8 cellular contexts compared by ENCODE assay signal in genomic region chr1:36609241-36610027, GRCh38.
DNase-seq lines count a peak whose midpoint lies in the region; ATAC-seq lines count a peak whose summit lies in the region.

No MANE protein-coding gene starts in this region.

- 42% methylated on average over 6 of the region's 6 CpGs for WGBS in right cardiac atrium
- WGBS in aorta, 2 donors = 42 to 44% methylated on average over 6 of the region's 6 CpGs

- H3K27ac ChIP-seq in right cardiac atrium (ENCODE audit: low read length) = no peak overlapping the region
- H3K27ac ChIP-seq in aorta (ENCODE audit: low read depth in 1 of 2, low read length in 2 of 2) = no peak overlapping the region

- H3K9me3 ChIP-seq in right cardiac atrium (ENCODE audit: control insufficient read depth, low read length) = no peaks in the 10 kb centered on the region
- H3K9me3 ChIP-seq in aorta (ENCODE audit: control insufficient read depth, low read length) = no peaks in the 10 kb centered on the region

- H3K27me3 Mint-ChIP-seq in activated T-cell treated with anti-CD3 and anti-CD28 coated beads, Interleukin-2, amount 50 U/mL, for 72 hours (ENCODE audit: low read depth) = no peaks in the 10 kb centered on the region

- no peaks in the 10 kb centered on the region for H3K36me3 Mint-ChIP-seq in activated T-cell treated with anti-CD3 and anti-CD28 coated beads, Interleukin-2, amount 50 U/mL, for 72 hours (ENCODE audit: insufficient read depth in 2 of 2)

- peak in 1 of 2 donors; percentile 41 for ATAC-seq in activated T-cell treated with anti-CD3 and anti-CD28 coated beads, Interleukin-2, amount 50 U/mL, for 72 hours (replicated peaks in 1 of 2)
- ATAC-seq in right cardiac atrium = peak; percentile 45 to 54
- no peak for ATAC-seq in HG03457 (IDR thresholded peaks at IDR 0.05; ENCODE audit: unreplicated experiment)
- ATAC-seq in aorta (ENCODE audit: low FRiP score) = no peak

- no peaks in the 10 kb centered on the region for H3K9me3 Mint-ChIP-seq in activated T-cell treated with anti-CD3 and anti-CD28 coated beads, Interleukin-2, amount 50 U/mL, for 72 hours

- no peaks in the 10 kb centered on the region for H3K4me1 ChIP-seq in right cardiac atrium (ENCODE audit: control insufficient read depth, insufficient read depth, low read length)
- H3K4me1 ChIP-seq in aorta (ENCODE audit: control insufficient read depth in 1 of 2, insufficient read depth in 2 of 2, low read length in 2 of 2) = no peaks in the 10 kb centered on the region

- no peaks in the 10 kb centered on the region for H3K4me1 Mint-ChIP-seq in activated T-cell treated with anti-CD3 and anti-CD28 coated beads, Interleukin-2, amount 50 U/mL, for 72 hours (ENCODE audit: low read depth)

- H3K4me3 ChIP-seq in right cardiac atrium (ENCODE audit: low read length) = no peak overlapping the region
- H3K4me3 ChIP-seq in aorta (ENCODE audit: low read length in 2 of 2) = no peak overlapping the region

- DNase-seq in DMS114 treated with DMSO at 0.1 percent for 48 hours (lab: John Stamatoyannopoulos, UW; ENCODE audit: unreplicated experiment) (peak; percentile 66), HS-27A (ENCODE audit: low read depth) (peak; percentile 8), NCI-H774 (lab: John Stamatoyannopoulos, UW) (peak; percentile 89), right cardiac atrium (peak; percentile 19 to 58 (median 57)), smooth muscle cell of the brain vasculature (ENCODE audit: low read depth, low spot score) (peak; percentile 1), aorta (no peak)
- peak; percentile 41 to 63 for DNase-seq in activated T-cell treated with anti-CD3 and anti-CD28 coated beads, Interleukin-2, amount 50 U/mL, for 72 hours

- no peak overlapping the region for H3K27ac Mint-ChIP-seq in activated T-cell treated with anti-CD3 and anti-CD28 coated beads, Interleukin-2, amount 50 U/mL, for 72 hours

- H3K27me3 ChIP-seq in right cardiac atrium (ENCODE audit: control insufficient read depth, insufficient read depth) (no peaks in the 10 kb centered on the region), aorta (ENCODE audit: control insufficient read depth in 1 of 2, insufficient read depth in 2 of 2, low read length in 1 of 2) (no peaks in the 10 kb centered on the region)

- H3K4me3 Mint-ChIP-seq in activated T-cell treated with anti-CD3 and anti-CD28 coated beads, Interleukin-2, amount 50 U/mL, for 72 hours = no peak overlapping the region

- H3K36me3 ChIP-seq in aorta (ENCODE audit: control insufficient read depth in 1 of 2, insufficient read depth in 2 of 2, low read length in 1 of 2) = no peaks in the 10 kb centered on the region

- intact Hi-C loops in right cardiac atrium (cut with DNase I) (no loop called here), aorta (cut with DNase I) (no loop called here)

Comparison
In these comparisons a context has a peak if more than half of its experiments do, and no peak if none do; other contexts are left out.
1. DNase-seq: peak in DMS114 treated with DMSO at 0.1 percent for 48 hours (single experiment), HS-27A (single experiment), NCI-H774 (single experiment), activated T-cell treated with anti-CD3 and anti-CD28 coated beads, Interleukin-2, amount 50 U/mL, for 72 hours (2 of 2), right cardiac atrium (3 of 3) and smooth muscle cell of the brain vasculature (single experiment); none in aorta (0 of 2).
2. ATAC-seq: peak in right cardiac atrium (2 of 2); none in HG03457 (single experiment) and aorta (single experiment).